ENCODE assay signal across 11 cellular contexts in genomic region chr2:134231965-134232340, GRCh38. TPM values are rescaled to one million over a fixed set of nuclear protein-coding genes. Genes with fewer than 3 reads are reported as not detected.
DNase-seq lines count a peak whose midpoint lies in the region; ATAC-seq, FAIRE-seq and TF ChIP-seq lines count a peak whose summit lies in the region.
"Had no signal": no experiment of that assay in that cellular context is flagged by ENCODE, and none has a peak within 500 bp of the region (broad histone marks: within the 10 kb centered on the region; RNA-seq: fewer than 3 reads in every experiment).

No MANE protein-coding gene starts in this region.

- intact Hi-C loops in activated CD4-positive, alpha-beta T cell treated with anti-CD3 and anti-CD28 coated beads for 36 hours (cut with DNase I, micrococcal nuclease), result loop anchor here (2.0 to 5.0 kb wide), 3 partner anchors 51 to 180 kb away; no protein-coding TSS in a partner anchor
- intact Hi-C loops in sigmoid colon (cut with DNase I), result no loop called here

- H3K27me3 ChIP-seq in astrocyte (ENCODE audit: insufficient read depth, low read length), result no peaks in the 10 kb centered on the region
- H3K27me3 ChIP-seq in sigmoid colon, result no peaks in the 10 kb centered on the region

- peak overlapping the region; percentile 27 for H3K27ac ChIP-seq in astrocyte (ENCODE audit: low read depth, low read length)
- no peak overlapping the region for H3K27ac ChIP-seq in sigmoid colon

- no peak for FAIRE-seq in astrocyte (lab: Jason Lieb, UNC)
- FAIRE-seq: A204.1 had no signal

- TF ChIP-seq CTCF in astrocyte (IDR thresholded peaks at IDR 0.05; ENCODE audit: insufficient read depth, low read depth, low read length) (no peak), sigmoid colon (IDR thresholded peaks at IDR 0.05) (no peak)

- H3K9me3 ChIP-seq in astrocyte (ENCODE audit: insufficient read depth, low read depth, low read length) (no peaks in the 10 kb centered on the region), sigmoid colon (peaks cover 0 to 5% (median 0%) of the 10 kb centered on the region in 4 donors)

- no peak for DNase-seq in activated CD4-positive, alpha-beta T cell treated with anti-CD3 and anti-CD28 coated beads for 36 hours
- no peak for DNase-seq in activated CD4-positive, alpha-beta T cell treated with anti-CD3 and anti-CD28 coated beads for 4 hours
- DNase-seq in HS-27A (ENCODE audit: low read depth) (peak; percentile 86), astrocyte (ENCODE audit: low read depth) (peak; percentile 76), GF-D8 (lab: John Stamatoyannopoulos, UW) (no peak), sigmoid colon (no peak)
- DNase-seq in stimulated activated effector memory CD8-positive, alpha-beta T cell treated with anti-CD3 and anti-CD28 coated beads, Interleukin-12 subunit alpha, Interleukin-12 subunit beta, amount 100 ng/mL, for 72 hours (ENCODE audit: low spot score in 2 of 2), result no peak
- DNase-seq: amniotic stem cell, SW 1271 had no signal

- CTCF ChIA-PET in activated CD4-positive, alpha-beta T cell treated with anti-CD3 and anti-CD28 coated beads for 36 hours (lab: Charles Lee), result interaction anchor here (0.8 to 1.7 kb wide), 5 partner anchors 13 to 180 kb away, joined by 4 to 5 read pairs (median 4); no protein-coding TSS in a partner anchor

- POLR2A ChIA-PET in activated CD4-positive, alpha-beta T cell treated with anti-CD3 and anti-CD28 coated beads for 36 hours (lab: Charles Lee), result no interaction called here

- H3K36me3 Mint-ChIP-seq in activated CD4-positive, alpha-beta T cell treated with anti-CD3 and anti-CD28 coated beads for 36 hours (ENCODE audit: low read depth), result peaks cover 21% of the 10 kb centered on the region
- no peaks in the 10 kb centered on the region for H3K36me3 Mint-ChIP-seq in astrocyte (ENCODE audit: low read depth, unreplicated experiment)
- H3K36me3 Mint-ChIP-seq in stimulated activated effector memory CD8-positive, alpha-beta T cell treated with anti-CD3 and anti-CD28 coated beads, Interleukin-12 subunit alpha, Interleukin-12 subunit beta, amount 100 ng/mL, for 72 hours, result no peaks in the 10 kb centered on the region

- no peaks in the 10 kb centered on the region for H4K20me1 ChIP-seq in astrocyte (ENCODE audit: insufficient read depth, low read length)

- WGBS in sigmoid colon, 2 donors, result 83 to 85% methylated on average over 2 of the region's 2 CpGs

- no peaks in the 10 kb centered on the region for H3K27me3 Mint-ChIP-seq in activated CD4-positive, alpha-beta T cell treated with anti-CD3 and anti-CD28 coated beads for 36 hours
- no peaks in the 10 kb centered on the region for H3K27me3 Mint-ChIP-seq in astrocyte (ENCODE audit: low read depth, unreplicated experiment)

- peak overlapping the region; percentile 20 for H3K4me2 ChIP-seq in astrocyte (ENCODE audit: low read length)

- H3K4me3 ChIP-seq in astrocyte (ENCODE audit: insufficient read depth, low read depth, low read length) (no peak overlapping the region), sigmoid colon (no peak overlapping the region)

- peaks cover 88% of the 10 kb centered on the region for H3K4me1 Mint-ChIP-seq in activated CD4-positive, alpha-beta T cell treated with anti-CD3 and anti-CD28 coated beads for 36 hours
- H3K4me1 Mint-ChIP-seq in astrocyte (ENCODE audit: low read depth, unreplicated experiment), result peaks cover 58% of the 10 kb centered on the region
- H3K4me1 Mint-ChIP-seq in stimulated activated effector memory CD8-positive, alpha-beta T cell treated with anti-CD3 and anti-CD28 coated beads, Interleukin-12 subunit alpha, Interleukin-12 subunit beta, amount 100 ng/mL, for 72 hours, result peaks cover 91% of the 10 kb centered on the region

- peaks cover 22% of the 10 kb centered on the region for H3K9me3 Mint-ChIP-seq in activated CD4-positive, alpha-beta T cell treated with anti-CD3 and anti-CD28 coated beads for 36 hours (ENCODE audit: low read depth)
- H3K9me3 Mint-ChIP-seq in astrocyte (ENCODE audit: unreplicated experiment), result peaks cover 6% of the 10 kb centered on the region
- H3K9me3 Mint-ChIP-seq in stimulated activated effector memory CD8-positive, alpha-beta T cell treated with anti-CD3 and anti-CD28 coated beads, Interleukin-12 subunit alpha, Interleukin-12 subunit beta, amount 100 ng/mL, for 72 hours, result peaks cover 4% of the 10 kb centered on the region

- no peak for TF ChIP-seq POLR2A in sigmoid colon (IDR thresholded peaks at IDR 0.05)

- H3K36me3 ChIP-seq in astrocyte (ENCODE audit: insufficient read depth, low read length) (no peaks in the 10 kb centered on the region), sigmoid colon (no peaks in the 10 kb centered on the region)

- peak overlapping the region; percentile 76 for H3K27ac Mint-ChIP-seq in activated CD4-positive, alpha-beta T cell treated with anti-CD3 and anti-CD28 coated beads for 36 hours
- peak overlapping the region; percentile 87 for H3K27ac Mint-ChIP-seq in astrocyte (ENCODE audit: unreplicated experiment)
- H3K27ac Mint-ChIP-seq in stimulated activated effector memory CD8-positive, alpha-beta T cell treated with anti-CD3 and anti-CD28 coated beads, Interleukin-12 subunit alpha, Interleukin-12 subunit beta, amount 100 ng/mL, for 72 hours, result peak overlapping the region; percentile 57

- no peak for ATAC-seq in activated CD4-positive, alpha-beta T cell treated with anti-CD3 and anti-CD28 coated beads for 36 hours
- ATAC-seq in stimulated activated effector memory CD8-positive, alpha-beta T cell treated with anti-CD3 and anti-CD28 coated beads, Interleukin-12 subunit alpha, Interleukin-12 subunit beta, amount 100 ng/mL, for 72 hours, result peak; percentile 11
- no peak for ATAC-seq in GM21447 (IDR thresholded peaks at IDR 0.05; ENCODE audit: unreplicated experiment)

- H3K4me1 ChIP-seq in astrocyte (ENCODE audit: insufficient read depth, low read length), result peaks cover 33% of the 10 kb centered on the region
- peaks cover 0 to 28% (median 3%) of the 10 kb centered on the region in 4 donors for H3K4me1 ChIP-seq in sigmoid colon

- no peaks in the 10 kb centered on the region for H3K79me2 ChIP-seq in astrocyte (ENCODE audit: insufficient read depth, low read length)

- H2AFZ ChIP-seq in astrocyte (ENCODE audit: low read depth, low read length), result peak overlapping the region; percentile 1

- no peak overlapping the region for H3K9ac ChIP-seq in astrocyte (ENCODE audit: low read length)

- no peak overlapping the region for H3K4me3 Mint-ChIP-seq in activated CD4-positive, alpha-beta T cell treated with anti-CD3 and anti-CD28 coated beads for 36 hours
- H3K4me3 Mint-ChIP-seq in astrocyte (ENCODE audit: unreplicated experiment), result no peak overlapping the region
- peak overlapping the region; percentile 15 for H3K4me3 Mint-ChIP-seq in stimulated activated effector memory CD8-positive, alpha-beta T cell treated with anti-CD3 and anti-CD28 coated beads, Interleukin-12 subunit alpha, Interleukin-12 subunit beta, amount 100 ng/mL, for 72 hours

- TF ChIP-seq EP300 in sigmoid colon (IDR thresholded peaks at IDR 0.05), result no peak

RNA-seq across cellular contexts. Expression of gene MGAT5, which starts 21.9 kb away (rescaled TPM):
- 10 to 100 TPM; 22.2 to 25.7 TPM for total RNA-seq in activated CD4-positive, alpha-beta T cell treated with anti-CD3 and anti-CD28 coated beads for 36 hours
- total RNA-seq in astrocyte, result 78.6 and 80.2 TPM in 2 replicates
- 10 to 100 TPM; 28.9 to 42.4 (median 30.8) TPM for total RNA-seq in sigmoid colon
- 10 to 100 TPM in 1 of 3 donors, 1 to 10 TPM in 2; 3.0 to 30.3 (median 5.3) TPM for polyA plus RNA-seq in sigmoid colon

Comparison
In these comparisons a context has a peak if more than half of its experiments do, and no peak if none do; other contexts are left out.
1. DNase-seq: peak in HS-27A (single experiment) and astrocyte (single experiment); none in activated CD4-positive, alpha-beta T cell treated with anti-CD3 and anti-CD28 coated beads for 36 hours (single experiment), activated CD4-positive, alpha-beta T cell treated with anti-CD3 and anti-CD28 coated beads for 4 hours (0 of 2), stimulated activated effector memory CD8-positive, alpha-beta T cell treated with anti-CD3 and anti-CD28 coated beads, Interleukin-12 subunit alpha, Interleukin-12 subunit beta, amount 100 ng/mL, for 72 hours (0 of 2), GF-D8 (single experiment) and sigmoid colon (single experiment).
2. Peak in every context shown above with its lines, with median percentiles within 50 percentile points of each other: H3K27ac Mint-ChIP-seq.